In genomic region chr1:27872059-27872801, GRCh38 we compare ENCODE assay signal across 7 cellular contexts. TPM values are rescaled to one million over a fixed set of nuclear protein-coding genes. Genes with fewer than 3 reads are reported as not detected.
DNase-seq lines count a peak whose midpoint lies in the region; ATAC-seq and TF ChIP-seq lines count a peak whose summit lies in the region.

THEMIS2 (plus strand) TSS chr1:27872544; CDS start chr1:27872572, 28 bp downstream.

- peak; percentile 76 for TF ChIP-seq POLR2A in GM19193 (IDR thresholded peaks at IDR 0.05; ENCODE audit: extremely low read depth, insufficient read depth, insufficient read length)

- no peaks in the 10 kb centered on the region for H3K79me1 ChIP-seq in mesendoderm (ENCODE audit: low read length)

- no peaks in the 10 kb centered on the region for H3K4me1 ChIP-seq in mesendoderm (ENCODE audit: control insufficient read depth, low read depth, low read length)

- H3K27ac Mint-ChIP-seq in activated CD8-positive, alpha-beta T cell treated with anti-CD3 and anti-CD28 coated beads, Interleukin-2, amount 10 ng/mL, durations not matched to agents 7 days and 5 days: peak within 1 kb of the TSS; percentile 78

- H4K5ac ChIP-seq in mesendoderm (ENCODE audit: low read length): no peak within 1 kb of the TSS

- H3K27me3 ChIP-seq in mesendoderm (ENCODE audit: insufficient read depth, low read length, poor library complexity): no peaks in the 10 kb centered on the region

- no CpG with 5 or more reads among the region's 53 CpGs for WGBS in mesendoderm (ENCODE audit: extremely low coverage, insufficient coverage, low lambda C conversion rate)

- H3K4me2 ChIP-seq in mesendoderm (ENCODE audit: low read length): peak within 1 kb of the TSS; percentile 84

- no peaks in the 10 kb centered on the region for H3K27me3 Mint-ChIP-seq in activated CD8-positive, alpha-beta T cell treated with anti-CD3 and anti-CD28 coated beads, Interleukin-2, amount 10 ng/mL, durations not matched to agents 7 days and 5 days (ENCODE audit: low read depth)

- POLR2A ChIA-PET in activated CD8-positive, alpha-beta T cell treated with anti-CD3 and anti-CD28 coated beads, Interleukin-2, amount 10 ng/mL, durations not matched to agents 7 days and 5 days (lab: Charles Lee): no interaction called here

- H3K4me3 ChIP-seq in mesendoderm (ENCODE audit: low read length): peak within 1 kb of the TSS; percentile 50

- H3K4me1 Mint-ChIP-seq in activated CD8-positive, alpha-beta T cell treated with anti-CD3 and anti-CD28 coated beads, Interleukin-2, amount 10 ng/mL, durations not matched to agents 7 days and 5 days (ENCODE audit: low read depth): peaks cover 50% of the 10 kb centered on the region

- H3K4me3 Mint-ChIP-seq in activated CD8-positive, alpha-beta T cell treated with anti-CD3 and anti-CD28 coated beads, Interleukin-2, amount 10 ng/mL, durations not matched to agents 7 days and 5 days: peak within 1 kb of the TSS; percentile 90

- no peak within 1 kb of the TSS for H3K18ac ChIP-seq in mesendoderm (ENCODE audit: low read length)

- no peak within 1 kb of the TSS for H4K8ac ChIP-seq in mesendoderm (ENCODE audit: low read depth, low read length)

- no peak within 1 kb of the TSS for H2BK5ac ChIP-seq in mesendoderm (ENCODE audit: low read length)

- H2BK15ac ChIP-seq in mesendoderm (replicated peaks; ENCODE audit: low read depth): no peak within 1 kb of the TSS

- no peak within 1 kb of the TSS for H2BK120ac ChIP-seq in mesendoderm (ENCODE audit: low read depth, low read length)

- H2AK5ac ChIP-seq in mesendoderm (ENCODE audit: low read length): no peak within 1 kb of the TSS

- H3K27ac ChIP-seq in mesendoderm (ENCODE audit: low read depth, low read length): no peak within 1 kb of the TSS

- no peaks in the 10 kb centered on the region for H3K79me2 ChIP-seq in mesendoderm (ENCODE audit: control insufficient read depth, insufficient read depth, low read length)

- H3K36me3 Mint-ChIP-seq in activated CD8-positive, alpha-beta T cell treated with anti-CD3 and anti-CD28 coated beads, Interleukin-2, amount 10 ng/mL, durations not matched to agents 7 days and 5 days (ENCODE audit: low read depth): peaks cover 18% of the 10 kb centered on the region

- CTCF ChIA-PET in activated CD8-positive, alpha-beta T cell treated with anti-CD3 and anti-CD28 coated beads, Interleukin-2, amount 10 ng/mL, durations not matched to agents 7 days and 5 days (lab: Charles Lee): interaction anchor here (0.7 to 1.2 kb wide), 3 partner anchors 14 to 209 kb away, joined by 3 read pairs; no protein-coding TSS in a partner anchor

- no peaks in the 10 kb centered on the region for H3K36me3 ChIP-seq in mesendoderm (ENCODE audit: control insufficient read depth, insufficient read depth, low read length)

- ATAC-seq in activated CD8-positive, alpha-beta T cell treated with anti-CD3 and anti-CD28 coated beads, Interleukin-2, amount 10 ng/mL, durations not matched to agents 7 days and 5 days: peak; percentile 85
- ATAC-seq in GM21381 (IDR thresholded peaks at IDR 0.05; ENCODE audit: unreplicated experiment): no peak

- peak within 1 kb of the TSS; percentile 54 for H3K9ac ChIP-seq in mesendoderm (ENCODE audit: low read length)

- DNase-seq in NCI-H2227 treated with DMSO at 0.1 percent for 48 hours (lab: John Stamatoyannopoulos, UW): peak; percentile 39
- DNase-seq in activated CD8-positive, alpha-beta T cell treated with anti-CD3 and anti-CD28 coated beads, Interleukin-2, amount 10 ng/mL, durations not matched to agents 7 days and 5 days: peak; percentile 81
- peak; percentile 69 for DNase-seq in effector CD8-positive, alpha-beta T cell (lab: John Stamatoyannopoulos, UW)
- DNase-seq in mesendoderm: peak; percentile 67
- peak; percentile 62 for DNase-seq in stimulated activated CD8-positive, alpha-beta memory T cell treated with anti-CD3 and anti-CD28 coated beads, Interleukin-12 subunit alpha, Interleukin-12 subunit beta, amount 100 ng/mL, for 4 hours (ENCODE audit: low read depth)

- H3K23ac ChIP-seq in mesendoderm (ENCODE audit: low read length): no peak within 1 kb of the TSS

- no peak within 1 kb of the TSS for H3K4ac ChIP-seq in mesendoderm (ENCODE audit: low read depth, low read length)

- peak within 1 kb of the TSS; percentile 81 for H3K56ac ChIP-seq in mesendoderm (ENCODE audit: low read length)

- H3K9me3 Mint-ChIP-seq in activated CD8-positive, alpha-beta T cell treated with anti-CD3 and anti-CD28 coated beads, Interleukin-2, amount 10 ng/mL, durations not matched to agents 7 days and 5 days (ENCODE audit: insufficient read depth): no peaks in the 10 kb centered on the region

RNA-seq across cellular contexts. Expression of gene THEMIS2, which starts in this region (rescaled TPM):
- total RNA-seq in activated CD8-positive, alpha-beta T cell treated with anti-CD3 and anti-CD28 coated beads, Interleukin-2, amount 10 ng/mL, durations not matched to agents 7 days and 5 days: 10 to 100 TPM; 35.9 to 39.9 TPM
- polyA plus RNA-seq in mesendoderm (2013, experiment 1 of 2): 3.9 TPM
- 4.1 TPM for polyA plus RNA-seq in mesendoderm (2013, experiment 2 of 2)
